22 cellular contexts compared by ENCODE assay signal in the genomic region with DNA sequence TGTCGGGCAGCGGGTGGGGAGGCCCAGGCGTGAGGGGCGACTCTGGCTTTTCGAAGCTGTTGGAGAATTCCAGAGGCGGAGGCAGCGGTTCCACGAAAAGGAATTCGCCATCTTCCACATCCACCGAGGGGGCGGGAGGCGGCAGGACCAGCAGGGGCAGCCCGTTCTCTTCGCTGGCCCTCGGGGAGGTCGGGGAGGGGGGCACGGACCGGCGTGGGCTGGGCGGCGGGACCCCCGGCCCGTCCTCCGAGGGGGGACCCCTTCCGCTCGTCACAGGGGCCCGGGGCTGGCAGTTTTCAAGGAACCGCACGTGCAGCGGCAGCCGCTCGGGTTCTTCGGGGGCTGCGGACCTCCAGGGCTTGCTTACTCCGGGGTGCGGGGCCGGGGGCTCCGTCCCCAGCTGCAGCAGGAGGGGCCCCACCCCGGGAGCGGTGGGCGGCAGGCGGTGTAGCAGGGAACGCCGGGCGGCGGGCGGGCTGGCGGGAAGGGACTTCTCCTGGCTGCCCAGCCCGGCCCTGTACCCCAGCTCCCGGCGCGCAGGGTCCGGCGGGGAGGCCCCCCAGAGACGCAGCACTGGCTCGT. TPM values are rescaled to one million over a fixed set of nuclear protein-coding genes. Genes with fewer than 3 reads are reported as not detected.
"Had no signal": no experiment of that assay in that cellular context is flagged by ENCODE, and none has a peak within 500 bp of the region (broad histone marks: within the 10 kb centered on the region; RNA-seq: fewer than 3 reads in every experiment).

No MANE protein-coding gene starts in this region.

- H3K9me3 ChIP-seq: ascending aorta, esophagus squamous epithelium, gastroesophageal sphincter, heart left ventricle, left lung, ovary, psoas muscle, right atrium auricular region, tibial artery had no signal

- DNase-seq: activated T-cell treated with anti-CD3 and anti-CD28 coated beads, Interleukin-2, amount 50 U/mL, for 1 hour; brain microvascular endothelial cell; central memory CD4-positive, alpha-beta T cell; esophagus squamous epithelium; heart left ventricle; immature natural killer cell; kidney glomerular epithelial cell; naive thymus-derived CD4-positive, alpha-beta T cell; ovary; psoas muscle; stimulated activated CD4-positive, alpha-beta T cell treated with anti-CD3 and anti-CD28 coated beads, Interleukin-12 subunit alpha, Interleukin-12 subunit beta, amount 100 ng/mL, for 4 hours; stimulated activated CD4-positive, alpha-beta T cell treated with anti-CD3 and anti-CD28 coated beads, Interleukin-4, amount 100 ng/mL, for 4 hours; stimulated activated naive CD8-positive, alpha-beta T cell treated with anti-CD3 and anti-CD28 coated beads, Interleukin-15, Interleukin-2, amounts not matched to agents 100 U/mL and 50 U/mL, for 24 hours; T-cell; tibial artery had no signal

- H3K27ac ChIP-seq: ascending aorta, brain microvascular endothelial cell, esophagus squamous epithelium, gastroesophageal sphincter, heart left ventricle, left lung, ovary, psoas muscle, right atrium auricular region, tibial artery had no signal

- H3K4me3 ChIP-seq: ascending aorta, gastroesophageal sphincter, left lung, lung, ovary, psoas muscle, right atrium auricular region, tibial artery had no signal

- H3K27me3 ChIP-seq: ovary had no signal

- H3K4me1 ChIP-seq: ascending aorta, left lung, psoas muscle had no signal

- H3K36me3 ChIP-seq: ascending aorta, brain microvascular endothelial cell, esophagus squamous epithelium, gastroesophageal sphincter, heart left ventricle, left lung, ovary, right atrium auricular region, tibial artery had no signal

RNA-seq across cellular contexts. Expression of a gene that starts 18.0 kb away (rescaled TPM):
- total RNA-seq: ascending aorta, dermis microvascular lymphatic vessel endothelial cell, esophagus squamous epithelium, gastroesophageal sphincter had no signal
- polyA plus RNA-seq: heart left ventricle, ovary had no signal

RNA-seq across cellular contexts. Expression of a gene that starts 27.6 kb away (rescaled TPM):
- total RNA-seq: dermis microvascular lymphatic vessel endothelial cell, subcutaneous adipose tissue had no signal

RNA-seq across cellular contexts. Expression of a gene that starts 52.3 kb away (rescaled TPM):
- polyA plus RNA-seq: immature natural killer cell; naive thymus-derived CD4-positive, alpha-beta T cell had no signal

RNA-seq across cellular contexts. Expression of a gene that starts 55.9 kb away (rescaled TPM):
- total RNA-seq: ascending aorta had no signal
